Comparison of ENCODE assay signal across 24 cellular contexts in the genomic region with DNA sequence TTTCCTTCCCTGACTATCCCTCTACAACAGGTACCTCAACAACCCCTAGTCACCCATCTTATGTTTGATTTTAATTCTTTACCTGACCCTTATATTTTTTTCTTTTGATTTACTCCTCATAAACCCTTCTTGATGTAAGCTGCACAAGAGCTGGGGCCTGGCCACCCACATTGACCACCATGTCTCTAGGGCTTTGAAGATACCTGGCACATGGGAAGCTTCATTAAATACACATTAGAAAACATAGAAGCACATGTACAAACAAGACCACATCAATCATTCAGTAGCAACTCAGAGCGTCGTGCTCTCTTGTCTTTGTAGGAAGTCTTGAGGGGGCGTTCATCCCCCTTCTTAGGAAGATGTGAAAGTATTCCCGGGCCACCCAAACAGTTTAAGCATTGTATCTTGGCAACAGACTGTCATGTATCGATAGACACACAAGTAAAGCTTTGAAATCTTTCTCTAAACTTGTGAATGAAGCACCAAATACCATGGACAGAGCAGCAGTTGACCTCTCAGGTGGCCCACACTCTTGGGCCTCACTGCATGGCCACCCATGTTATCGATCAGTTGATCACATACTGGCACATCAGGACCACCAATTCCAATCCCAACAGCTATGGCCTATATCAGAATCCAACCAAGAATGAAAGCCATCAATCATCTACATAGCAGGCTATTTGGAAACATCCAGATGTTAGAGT.
"Had no signal": no experiment of that assay in that cellular context is flagged by ENCODE, and none has a peak within 500 bp of the region (broad histone marks: within the 10 kb centered on the region; RNA-seq: fewer than 3 reads in every experiment).

No MANE protein-coding gene starts in this region.

- H3K9me3 Mint-ChIP-seq: endodermal cell; mesothelial cell of epicardium; natural killer cell treated with Interleukin-12 subunit alpha and Interleukin-12 subunit beta and Interleukin-15 and Interleukin-18, amount 100 ng/mL, for 72 hours; neural crest cell; stimulated activated naive CD8-positive, alpha-beta T cell treated with anti-CD3 and anti-CD28 coated beads, Interleukin-15, amount 100 ng/mL, for 72 hours had no signal

- H3K36me3 Mint-ChIP-seq: natural killer cell treated with Interleukin-12 subunit alpha and Interleukin-12 subunit beta and Interleukin-15 and Interleukin-18, amount 100 ng/mL, for 72 hours had no signal

- ATAC-seq: esophagus mucosa; foreskin keratinocyte; gastroesophageal sphincter; left lobe of liver; mucosa of descending colon; natural killer cell treated with Interleukin-12 subunit alpha and Interleukin-12 subunit beta and Interleukin-15 and Interleukin-18, amount 100 ng/mL, for 72 hours; sciatic nerve; stimulated activated naive CD8-positive, alpha-beta T cell treated with anti-CD3 and anti-CD28 coated beads, Interleukin-15, amount 100 ng/mL, for 72 hours had no signal

- H3K4me3 Mint-ChIP-seq: endodermal cell; mesothelial cell of epicardium; naive B cell; natural killer cell treated with Interleukin-12 subunit alpha and Interleukin-12 subunit beta and Interleukin-15 and Interleukin-18, amount 100 ng/mL, for 72 hours; neural crest cell; stimulated activated naive CD8-positive, alpha-beta T cell treated with anti-CD3 and anti-CD28 coated beads, Interleukin-15, amount 100 ng/mL, for 72 hours had no signal

- H3K27ac Mint-ChIP-seq: endodermal cell; mesothelial cell of epicardium; natural killer cell treated with Interleukin-12 subunit alpha and Interleukin-12 subunit beta and Interleukin-15 and Interleukin-18, amount 100 ng/mL, for 72 hours; progenitor cell of endocrine pancreas; stimulated activated naive CD8-positive, alpha-beta T cell treated with anti-CD3 and anti-CD28 coated beads, Interleukin-15, amount 100 ng/mL, for 72 hours had no signal

- H3K27me3 Mint-ChIP-seq: naive B cell, progenitor cell of endocrine pancreas had no signal

- H3K4me1 Mint-ChIP-seq: stimulated activated naive CD8-positive, alpha-beta T cell treated with anti-CD3 and anti-CD28 coated beads, Interleukin-15, amount 100 ng/mL, for 72 hours had no signal

- DNase-seq: dorsolateral prefrontal cortex; effector CD4-positive, alpha-beta T cell; endodermal cell; foreskin keratinocyte; heart left ventricle; kidney; mesenchymal stem cell; mucosa of descending colon; naive B cell; stimulated activated CD4-positive, alpha-beta T cell treated with anti-CD3 and anti-CD28 coated beads, Interleukin-12 subunit alpha, Interleukin-12 subunit beta, amount 100 ng/mL, for 4 hours; stimulated activated CD4-positive, alpha-beta T cell treated with anti-CD3 and anti-CD28 coated beads, Interleukin-1b, Interleukin-23, amount 100 ng/mL, for 48 hours; stimulated activated CD4-positive, alpha-beta T cell treated with anti-CD3 and anti-CD28 coated beads, Interleukin-4, amount 100 ng/mL, for 1 hour; stimulated activated CD8-positive, alpha-beta memory T cell treated with anti-CD3 and anti-CD28 coated beads, Interleukin-4, amount 100 ng/mL, for 48 hours; stimulated activated naive CD4-positive, alpha-beta T cell; stimulated activated naive CD8-positive, alpha-beta T cell treated with anti-CD3 and anti-CD28 coated beads, Interleukin-15, amount 100 ng/mL, for 72 hours; transverse colon had no signal
